Comparison of ENCODE assay signal across 19 cellular contexts in the genomic region with DNA sequence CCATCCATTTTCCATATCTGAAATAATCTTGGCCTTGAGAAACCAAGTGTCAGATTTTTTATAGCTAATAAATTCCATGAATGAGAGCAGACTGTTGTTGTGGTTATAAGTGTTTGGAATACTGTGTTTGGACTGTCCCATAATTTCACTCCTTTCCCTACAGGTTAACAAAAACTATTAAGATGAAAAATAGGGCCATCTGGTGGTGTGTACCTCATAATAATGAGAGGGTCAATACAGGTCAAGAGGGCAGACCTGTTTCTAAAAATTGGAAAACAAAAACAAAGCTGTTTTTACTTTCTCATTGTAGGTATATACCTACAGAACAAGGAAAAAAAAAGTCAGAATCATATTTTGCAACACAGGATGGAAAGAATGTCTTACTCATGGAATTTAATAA.
DNase-seq lines count a peak whose midpoint lies in the region; ATAC-seq and TF ChIP-seq lines count a peak whose summit lies in the region.
"Had no signal": no experiment of that assay in that cellular context is flagged by ENCODE, and none has a peak within 500 bp of the region (broad histone marks: within the 10 kb centered on the region; RNA-seq: fewer than 3 reads in every experiment).

No MANE protein-coding gene starts in this region.

- H3K23me2 ChIP-seq in H9 (ENCODE audit: insufficient read length, low read depth, low read length, poor library complexity, severe bottlenecking), result no peaks in the 10 kb centered on the region

- H3K18ac ChIP-seq in H9 (ENCODE audit: insufficient read length, low read depth, low read length), result no peak overlapping the region

- H3K9me3 Mint-ChIP-seq in H9, result no peaks in the 10 kb centered on the region
- no peaks in the 10 kb centered on the region for H3K9me3 Mint-ChIP-seq in activated T-helper 2 cell treated with anti-CD3 and anti-CD28 coated beads, Interferon-gamma antibody, Interleukin-2, Interleukin-4, amounts not matched to agents 10 μg/mL and 5 μg/mL and 100 μg/mL, durations not matched to agents 14 hours and 24 hours and 36 hours

- intact Hi-C loops in left ventricle myocardium superior (cut with micrococcal nuclease), result loop anchor here (2.0 to 10.0 kb wide), 2 partner anchors 227 to 395 kb away; no protein-coding TSS in a partner anchor
- intact Hi-C loops in activated T-helper 2 cell treated with anti-CD3 and anti-CD28 coated beads, Interferon-gamma antibody, Interleukin-2, Interleukin-4, amounts not matched to agents 10 μg/mL and 5 μg/mL and 100 μg/mL, durations not matched to agents 14 hours and 24 hours and 36 hours (cut with micrococcal nuclease), result no loop called here

- H3K14ac ChIP-seq in H9 (ENCODE audit: insufficient read depth, low read length), result no peak overlapping the region

- H3K79me1 ChIP-seq in H9 (ENCODE audit: insufficient read depth, low read depth, low read length, poor library complexity, severe bottlenecking), result no peaks in the 10 kb centered on the region

- no peak overlapping the region for H2BK20ac ChIP-seq in H9 (ENCODE audit: low read depth, low read length, poor library complexity, severe bottlenecking)

- no peak overlapping the region for H3K27ac ChIP-seq in H9 (ENCODE audit: insufficient read length, low read depth, low read length)
- H3K27ac ChIP-seq: coronary artery, lower lobe of right lung, thyroid gland had no signal

- no peaks in the 10 kb centered on the region for H3K27me3 Mint-ChIP-seq in H9 (ENCODE audit: low read depth)
- no peaks in the 10 kb centered on the region for H3K27me3 Mint-ChIP-seq in activated T-helper 2 cell treated with anti-CD3 and anti-CD28 coated beads, Interferon-gamma antibody, Interleukin-2, Interleukin-4, amounts not matched to agents 10 μg/mL and 5 μg/mL and 100 μg/mL, durations not matched to agents 14 hours and 24 hours and 36 hours (ENCODE audit: low read depth)
- H3K27me3 Mint-ChIP-seq: naive thymus-derived CD8-positive, alpha-beta T cell had no signal

- no peak overlapping the region for H3K4me3 Mint-ChIP-seq in H9
- no peak overlapping the region for H3K4me3 Mint-ChIP-seq in activated T-helper 2 cell treated with anti-CD3 and anti-CD28 coated beads, Interferon-gamma antibody, Interleukin-2, Interleukin-4, amounts not matched to agents 10 μg/mL and 5 μg/mL and 100 μg/mL, durations not matched to agents 14 hours and 24 hours and 36 hours (ENCODE audit: low read depth)
- H3K4me3 Mint-ChIP-seq: activated CD8-positive, alpha-beta T cell treated with anti-CD3 and anti-CD28 coated beads, Interleukin-2, amount 10 ng/mL, durations not matched to agents 7 days and 5 days; naive thymus-derived CD8-positive, alpha-beta T cell had no signal

- no peak overlapping the region for H4K91ac ChIP-seq in H9 (ENCODE audit: insufficient read length, low read depth, low read length)

- H3K4ac ChIP-seq in H9 (ENCODE audit: low read depth, low read length), result no peak overlapping the region

- no peak overlapping the region for H2AK5ac ChIP-seq in H9 (ENCODE audit: insufficient read length, low read length)

- no peak overlapping the region for H2BK5ac ChIP-seq in H9 (ENCODE audit: insufficient read length, low read length)

- no peaks in the 10 kb centered on the region for H4K20me1 ChIP-seq in H9 (ENCODE audit: control insufficient read depth, insufficient read depth, insufficient read length)

- peak; percentile 18; the same call in 1 of the 3 replicates for TF ChIP-seq CTCF in H9 (conservative IDR thresholded peaks at IDR 0.05)

- no peak overlapping the region for H3K4me2 ChIP-seq in H9 (ENCODE audit: insufficient read depth, insufficient read length, low read length)

- DNase-seq in A172 (ENCODE audit: low spot score) (peak; percentile 19), H9 (no peak), left ventricle myocardium superior (no peak), KBM-7 (no peak)
- DNase-seq in activated T-helper 2 cell treated with anti-CD3 and anti-CD28 coated beads, Interferon-gamma antibody, Interleukin-2, Interleukin-4, amounts not matched to agents 10 μg/mL and 5 μg/mL and 100 μg/mL, durations not matched to agents 14 hours and 24 hours and 36 hours (ENCODE audit: low spot score), result no peak
- DNase-seq: activated CD8-positive, alpha-beta T cell treated with anti-CD3 and anti-CD28 coated beads, Interleukin-2, amount 10 ng/mL, durations not matched to agents 7 days and 5 days; anterior cingulate cortex; GOT3; lower lobe of right lung; naive thymus-derived CD8-positive, alpha-beta T cell; NCI-H226; retina; SW 1271; thyroid gland had no signal

- no peak overlapping the region for H3K23ac ChIP-seq in H9 (ENCODE audit: insufficient read length, low read depth, low read length)

- H3K56ac ChIP-seq in H9 (ENCODE audit: insufficient read length, low read depth, low read length), result no peak overlapping the region

- H4K8ac ChIP-seq in H9 (replicated peaks; ENCODE audit: insufficient read length, low read depth, low read length), result no peak overlapping the region

- H3K79me2 ChIP-seq in H9 (ENCODE audit: insufficient read depth, low read length), result no peaks in the 10 kb centered on the region

- no peak overlapping the region for H2BK15ac ChIP-seq in H9 (ENCODE audit: low read depth, low read length)

- H3K27me3 ChIP-seq in H9 (ENCODE audit: insufficient read depth, low read length), result no peaks in the 10 kb centered on the region
- H3K27me3 ChIP-seq: thyroid gland had no signal

- peak; percentile 66; the same call in 2 of the 3 replicates for ATAC-seq in SK-N-SH treated with all-trans-retinoic acid at 6 μM for 48 hours
- ATAC-seq in left ventricle myocardium superior, result peak; percentile 61
- ATAC-seq in HG03025 (IDR thresholded peaks at IDR 0.05; ENCODE audit: low FRiP score, unreplicated experiment), result no peak
- ATAC-seq in GM21515 (IDR thresholded peaks at IDR 0.05; ENCODE audit: unreplicated experiment), result no peak
- ATAC-seq: activated CD8-positive, alpha-beta T cell treated with anti-CD3 and anti-CD28 coated beads, Interleukin-2, amount 10 ng/mL, durations not matched to agents 7 days and 5 days; esophagus mucosa; lower lobe of right lung; naive thymus-derived CD8-positive, alpha-beta T cell had no signal

- H3K9ac ChIP-seq in H9 (ENCODE audit: extremely low read depth, insufficient read length, low read length), result no peak overlapping the region

- H4K5ac ChIP-seq in H9 (ENCODE audit: insufficient read length, low read depth, low read length), result no peak overlapping the region

- no peaks in the 10 kb centered on the region for H3K36me3 Mint-ChIP-seq in H9 (ENCODE audit: insufficient read depth in 1 of 3, low read depth in 3 of 3)
- H3K36me3 Mint-ChIP-seq in activated T-helper 2 cell treated with anti-CD3 and anti-CD28 coated beads, Interferon-gamma antibody, Interleukin-2, Interleukin-4, amounts not matched to agents 10 μg/mL and 5 μg/mL and 100 μg/mL, durations not matched to agents 14 hours and 24 hours and 36 hours (ENCODE audit: low read depth), result no peaks in the 10 kb centered on the region
- H3K36me3 Mint-ChIP-seq: naive thymus-derived CD8-positive, alpha-beta T cell had no signal

- H3T11ph ChIP-seq in H9 (ENCODE audit: low read length), result no peak overlapping the region

- in situ Hi-C loops in KBM-7 (cut with MboI; ENCODE audit: low pct_unique_long_range_greater_than_20kb, low sequenced_read_pairs), result no loop called here

- H3K4me1 ChIP-seq in H9 (ENCODE audit: insufficient read depth, low read length), result no peaks in the 10 kb centered on the region
- H3K4me1 ChIP-seq: lower lobe of right lung had no signal

- no peak overlapping the region for H2BK12ac ChIP-seq in H9 (ENCODE audit: insufficient read length, low read depth, low read length)

- H3K4me1 Mint-ChIP-seq in H9, result peaks cover 23 to 27% of the 10 kb centered on the region in 2 experiments
- no peaks in the 10 kb centered on the region for H3K4me1 Mint-ChIP-seq in activated T-helper 2 cell treated with anti-CD3 and anti-CD28 coated beads, Interferon-gamma antibody, Interleukin-2, Interleukin-4, amounts not matched to agents 10 μg/mL and 5 μg/mL and 100 μg/mL, durations not matched to agents 14 hours and 24 hours and 36 hours (ENCODE audit: low read depth)
- H3K4me1 Mint-ChIP-seq: naive thymus-derived CD8-positive, alpha-beta T cell had no signal

- H3K9me3 ChIP-seq in H9 (ENCODE audit: control insufficient read depth, low read depth, low read length), result no peaks in the 10 kb centered on the region
- H3K9me3 ChIP-seq: lower lobe of right lung, thyroid gland had no signal

- no peak overlapping the region for H2BK120ac ChIP-seq in H9 (ENCODE audit: low read depth, low read length, poor library complexity, severe bottlenecking)

- H2AFZ ChIP-seq in H9 (ENCODE audit: low read length), result no peak overlapping the region

- H3K27ac Mint-ChIP-seq in H9, result no peak overlapping the region
- H3K27ac Mint-ChIP-seq in activated T-helper 2 cell treated with anti-CD3 and anti-CD28 coated beads, Interferon-gamma antibody, Interleukin-2, Interleukin-4, amounts not matched to agents 10 μg/mL and 5 μg/mL and 100 μg/mL, durations not matched to agents 14 hours and 24 hours and 36 hours, result no peak overlapping the region
- H3K27ac Mint-ChIP-seq: activated CD8-positive, alpha-beta T cell treated with anti-CD3 and anti-CD28 coated beads, Interleukin-2, amount 10 ng/mL, durations not matched to agents 7 days and 5 days; naive thymus-derived CD8-positive, alpha-beta T cell had no signal

TF ChIP-seq in SK-N-SH treated with all-trans-retinoic acid at 6 μM for 48 hours, 23 proteins besides CTCF, POLR2A, EP300 and RAD21 (continues in another document):
- no peak for TF ChIP-seq ZNF8 (CRISPR knock-in tag; IDR thresholded peaks at IDR 0.05)
- TF ChIP-seq ISL1 (CRISPR knock-in tag; IDR thresholded peaks at IDR 0.05), result no peak
- TF ChIP-seq TOX (CRISPR knock-in tag; IDR thresholded peaks at IDR 0.05; ENCODE audit: borderline replicate concordance), result no peak
- TF ChIP-seq OSR1 (CRISPR knock-in tag; IDR thresholded peaks at IDR 0.05), result no peak
- TF ChIP-seq POU6F1 (CRISPR knock-in tag; IDR thresholded peaks at IDR 0.05; ENCODE audit: borderline replicate concordance, low read depth), result no peak
- TF ChIP-seq ZC3H10 (CRISPR knock-in tag; IDR thresholded peaks at IDR 0.05), result no peak
- TF ChIP-seq ARNTL (CRISPR knock-in tag; IDR thresholded peaks at IDR 0.05; ENCODE audit: borderline replicate concordance, low read depth), result no peak
- no peak for TF ChIP-seq CSDC2 (CRISPR knock-in tag; IDR thresholded peaks at IDR 0.05)

Comparison
In these comparisons a context has a peak if more than half of its experiments do, and no peak if none do; other contexts are left out.
1. ATAC-seq: peak in SK-N-SH treated with all-trans-retinoic acid at 6 μM for 48 hours (single experiment) and left ventricle myocardium superior (single experiment); none in HG03025 (single experiment) and GM21515 (single experiment).